ENCODE assay signal across 23 cellular contexts in genomic region chr4:173735055-173735454, GRCh38.
DNase-seq lines count a peak whose midpoint lies in the region; ATAC-seq and TF ChIP-seq lines count a peak whose summit lies in the region.
"Had no signal": no experiment of that assay in that cellular context is flagged by ENCODE, and none has a peak within 500 bp of the region (broad histone marks: within the 10 kb centered on the region; RNA-seq: fewer than 3 reads in every experiment).

No MANE protein-coding gene starts in this region.

- DNase-seq in SK-N-SH (no peak), mammary epithelial cell (peak; percentile 29), foreskin fibroblast (peak; percentile 10 to 58), HK-2 (ENCODE audit: unreplicated experiment) (no peak), left ventricle myocardium superior (no peak)
- DNase-seq in activated T-cell treated with anti-CD3 and anti-CD28 coated beads, Interleukin-2, amount 50 U/mL, for 48 hours, result no peak
- DNase-seq in effector CD8-positive, alpha-beta T cell (lab: John Stamatoyannopoulos, UW), result no peak
- DNase-seq: activated CD4-positive, alpha-beta T cell treated with anti-CD3 and anti-CD28 coated beads, Interleukin-2, amount 50 U/mL, for 4 hours; activated gamma-delta T cell; adrenal gland; C1 segment of cervical spinal cord; central memory CD4-positive, alpha-beta T cell; esophagus squamous epithelium; immature natural killer cell; mucosa of descending colon; NCI-H1417 treated with DMSO at 0.1 percent for 48 hours; NCI-H526 treated with DMSO at 0.1 percent for 48 hours; PC-3; SIG-M5; stimulated activated CD4-positive, alpha-beta T cell treated with anti-CD3 and anti-CD28 coated beads, Interleukin-4, amount 100 ng/mL, for 4 hours; upper lobe of right lung had no signal

- H2AFZ ChIP-seq in SK-N-SH (ENCODE audit: low read depth), result no peak overlapping the region
- peak overlapping the region; percentile 49 for H2AFZ ChIP-seq in mammary epithelial cell (ENCODE audit: low read depth, low read length)
- H2AFZ ChIP-seq: neural progenitor cell had no signal

- TF ChIP-seq EP300 in SK-N-SH (IDR thresholded peaks at IDR 0.05; ENCODE audit: borderline replicate concordance in 1 of 2, low read depth in 1 of 2, low read length in 1 of 2), result no peak

- dilution Hi-C loops in mammary epithelial cell (cut with HindIII; ENCODE audit: low sequenced_read_pairs), result no loop called here

- H3K4me2 ChIP-seq in SK-N-SH (no peak overlapping the region), mammary epithelial cell (ENCODE audit: insufficient read depth, low read depth, low read length) (no peak overlapping the region)
- H3K4me2 ChIP-seq: neural progenitor cell had no signal

- CTCF ChIA-PET in SK-N-SH (lab: Yijun Ruan, JAX), result interaction anchor here (0.9 to 1.1 kb wide), 2 partner anchors 19 to 229 kb away, joined by 3 read pairs; no protein-coding TSS in a partner anchor
- CTCF ChIA-PET in mammary epithelial cell (lab: Charles Lee; ENCODE audit: low non-redundant PET), result no interaction called here

- peak; percentile 65; the same call in 2 of the 3 replicates for ATAC-seq in SK-N-SH treated with all-trans-retinoic acid at 6 μM for 48 hours
- ATAC-seq in left ventricle myocardium superior, result no peak
- ATAC-seq: mucosa of descending colon, PC-3, upper lobe of right lung had no signal

- POLR2A ChIA-PET in SK-N-SH (lab: Yijun Ruan, JAX), result interaction anchor here (1.4 kb wide), 1 partner anchor 213 kb away, joined by 4 read pairs; no protein-coding TSS in a partner anchor

- WGBS in SK-N-SH (ENCODE audit: low lambda C conversion rate), result 66% methylated on average over 3 of the region's 3 CpGs
- WGBS in mammary epithelial cell (ENCODE audit: low coverage, missing lambda C conversion rate), result 3% methylated on average over 3 of the region's 3 CpGs

- H3K9ac ChIP-seq in SK-N-SH (no peak overlapping the region), mammary epithelial cell (ENCODE audit: insufficient read depth, low read length) (no peak overlapping the region)
- H3K9ac ChIP-seq: neural progenitor cell had no signal

- no peaks in the 10 kb centered on the region for H3K79me2 ChIP-seq in SK-N-SH (ENCODE audit: insufficient read depth)
- no peaks in the 10 kb centered on the region for H3K79me2 ChIP-seq in mammary epithelial cell (ENCODE audit: insufficient read depth, low read length)

- H3K4me1 ChIP-seq in SK-N-SH (ENCODE audit: control insufficient read depth in 1 of 2, insufficient read depth in 2 of 2, low read depth in 1 of 2, low read length in 1 of 2), result no peaks in the 10 kb centered on the region
- H3K4me1 ChIP-seq in mammary epithelial cell (ENCODE audit: insufficient read depth, low read length), result no peaks in the 10 kb centered on the region
- H3K4me1 ChIP-seq: adrenal gland, esophagus squamous epithelium, neural progenitor cell, upper lobe of right lung had no signal

- BruUV-seq in mammary epithelial cell (replicated peaks; lab: Mats Ljungman, UMichigan), result no TSS peak

- H3K4me3 ChIP-seq in SK-N-SH (ENCODE audit: low read depth in 2 of 2, low read length in 1 of 2) (no peak overlapping the region), mammary epithelial cell (replicated peaks in 1 of 3; ENCODE audit: insufficient read depth in 1 of 3, low read depth in 2 of 3, low read length in 3 of 3) (no peak overlapping the region), foreskin fibroblast (ENCODE audit: low read depth in 1 of 2, low read length in 2 of 2) (no peak overlapping the region)
- H3K4me3 ChIP-seq: adrenal gland, esophagus squamous epithelium, mucosa of descending colon, neural progenitor cell, upper lobe of right lung had no signal

- H3K27ac ChIP-seq in SK-N-SH (ENCODE audit: low read depth in 2 of 2, low read length in 1 of 2) (no peak overlapping the region), mammary epithelial cell (ENCODE audit: insufficient read depth, low read depth, low read length) (no peak overlapping the region)
- H3K27ac ChIP-seq: adrenal gland, esophagus squamous epithelium, neural progenitor cell, upper lobe of right lung had no signal

- intact Hi-C loops in mammary epithelial cell (cut with micrococcal nuclease), result no loop called here
- intact Hi-C loops in left ventricle myocardium superior (cut with micrococcal nuclease), result no loop called here

- in situ Hi-C loops in mammary epithelial cell (cut with MboI; ENCODE audit: low sequenced_read_pairs in 2 of 2), result no loop called here

- H3K36me3 ChIP-seq in SK-N-SH (replicated peaks in 1 of 2; ENCODE audit: control insufficient read depth in 1 of 2, insufficient read depth in 2 of 2, low read length in 1 of 2) (no peaks in the 10 kb centered on the region), mammary epithelial cell (ENCODE audit: insufficient read depth, low read length) (no peaks in the 10 kb centered on the region)
- H3K36me3 ChIP-seq: adrenal gland, esophagus squamous epithelium, neural progenitor cell, upper lobe of right lung had no signal

- H4K20me1 ChIP-seq in SK-N-SH (ENCODE audit: insufficient read depth) (no peaks in the 10 kb centered on the region), mammary epithelial cell (ENCODE audit: insufficient read depth, low read length) (no peaks in the 10 kb centered on the region)

- TF ChIP-seq CTCF in SK-N-SH (IDR thresholded peaks at IDR 0.05) (no peak), mammary epithelial cell (conservative IDR thresholded peaks at IDR 0.05 in 1 of 2, IDR thresholded peaks at IDR 0.05 in 1 of 2; ENCODE audit: extremely low read depth in 1 of 2, insufficient read depth in 1 of 2, low read depth in 1 of 2, low read length in 2 of 2) (no peak), foreskin fibroblast (IDR thresholded peaks at IDR 0.05; ENCODE audit: low read depth, low read length) (no peak)

- H3K27me3 ChIP-seq in SK-N-SH (ENCODE audit: insufficient read depth) (no peaks in the 10 kb centered on the region), mammary epithelial cell (ENCODE audit: insufficient read depth, low read length) (no peaks in the 10 kb centered on the region)
- H3K27me3 ChIP-seq: adrenal gland, esophagus squamous epithelium, neural progenitor cell, upper lobe of right lung had no signal

- no peak for TF ChIP-seq RAD21 in SK-N-SH (IDR thresholded peaks at IDR 0.05; ENCODE audit: low read length)

- H3F3A ChIP-seq in SK-N-SH (replicated peaks; ENCODE audit: insufficient read depth), result no peaks in the 10 kb centered on the region

- H3K9me3 ChIP-seq in SK-N-SH (no peaks in the 10 kb centered on the region), mammary epithelial cell (replicated peaks; ENCODE audit: insufficient read depth, low read length) (no peaks in the 10 kb centered on the region)
- H3K9me3 ChIP-seq: adrenal gland, esophagus squamous epithelium, mucosa of descending colon, upper lobe of right lung had no signal

- H3K9me2 ChIP-seq in SK-N-SH, result no peaks in the 10 kb centered on the region

TF ChIP-seq in SK-N-SH treated with all-trans-retinoic acid at 6 μM for 48 hours, 23 proteins besides CTCF, POLR2A, EP300 and RAD21:
- no peak for TF ChIP-seq SNAI2 (CRISPR knock-in tag; IDR thresholded peaks at IDR 0.05)
- TF ChIP-seq BACH2 (CRISPR knock-in tag; IDR thresholded peaks at IDR 0.05; ENCODE audit: borderline replicate concordance), result no peak
- 0 out of 2 replicates have a peak, but pooled peaks have one; percentile 16 for TF ChIP-seq ISL1 (CRISPR knock-in tag; IDR thresholded peaks at IDR 0.05)

TF ChIP-seq in SK-N-SH, 30 proteins besides CTCF, POLR2A, EP300 and RAD21 (continues in another document):
- no peak for TF ChIP-seq JUND (IDR thresholded peaks at IDR 0.05)
- TF ChIP-seq MXI1 (IDR thresholded peaks at IDR 0.05; ENCODE audit: low read depth, low read length), result no peak
- TF ChIP-seq USF2 (IDR thresholded peaks at IDR 0.05; ENCODE audit: borderline replicate concordance, low read depth, low read length), result no peak
- no peak for TF ChIP-seq GATA2 (CRISPR knock-in tag; IDR thresholded peaks at IDR 0.05)
- TF ChIP-seq CHD2 (IDR thresholded peaks at IDR 0.05; ENCODE audit: low read length, partially characterized antibody), result no peak
- TF ChIP-seq IRF3 (IDR thresholded peaks at IDR 0.05; ENCODE audit: low read depth, low read length), result no peak
- TF ChIP-seq SIN3A (IDR thresholded peaks at IDR 0.05; ENCODE audit: borderline replicate concordance, low read depth, low read length), result no peak
- TF ChIP-seq RXRA (IDR thresholded peaks at IDR 0.05; ENCODE audit: borderline replicate concordance, low read depth), result no peak
- TF ChIP-seq RFX5 (IDR thresholded peaks at IDR 0.05; ENCODE audit: low read length), result no peak
- TF ChIP-seq MEF2A (IDR thresholded peaks at IDR 0.05; ENCODE audit: borderline replicate concordance, low read depth), result no peak
- no peak for TF ChIP-seq MAX (IDR thresholded peaks at IDR 0.05; ENCODE audit: low read depth)
- TF ChIP-seq TCF12 (IDR thresholded peaks at IDR 0.05), result no peak
- TF ChIP-seq USF1 (IDR thresholded peaks at IDR 0.05; ENCODE audit: borderline replicate concordance, low read depth), result no peak
- TF ChIP-seq GABPA (IDR thresholded peaks at IDR 0.05; ENCODE audit: low read depth), result no peak

Comparison
In these comparisons a context has a peak if more than half of its experiments do, and no peak if none do; other contexts are left out.
1. DNase-seq: peak in mammary epithelial cell (single experiment) and foreskin fibroblast (2 of 2); none in SK-N-SH (single experiment), activated T-cell treated with anti-CD3 and anti-CD28 coated beads, Interleukin-2, amount 50 U/mL, for 48 hours (0 of 2), HK-2 (single experiment), left ventricle myocardium superior (single experiment) and effector CD8-positive, alpha-beta T cell (single experiment).